Comparison of ENCODE assay signal across 2 cellular contexts in genomic region chr7:159209429-159209828, GRCh38.
TF ChIP-seq lines count a peak whose summit lies in the region.

No MANE protein-coding gene starts in this region.

TF ChIP-seq in K562, 482 proteins besides CTCF, POLR2A, EP300 and RAD21:
- TF ChIP-seq MITF (IDR thresholded peaks at IDR 0.05) (no peak), BCOR (IDR thresholded peaks at IDR 0.05) (no peak), CBFA2T3 (IDR thresholded peaks at IDR 0.05) (no peak), ESRRA (IDR thresholded peaks at IDR 0.05; ENCODE audit: borderline replicate concordance, low read depth) (0 out of 2 replicates have a peak, but pooled peaks have one; percentile 43), CCNT2 (IDR thresholded peaks at IDR 0.05; ENCODE audit: borderline replicate concordance, extremely low read depth, insufficient read length, low read depth, low read length) (no peak), AFF1 (IDR thresholded peaks at IDR 0.05; ENCODE audit: low read depth in 1 of 2, partially characterized antibody in 2 of 2) (no peak)

TF ChIP-seq in WTC11, 78 proteins besides CTCF, POLR2A, EP300 and RAD21 (continued from another document):
- TF ChIP-seq ZNF281 (CRISPR knock-in tag; IDR thresholded peaks at IDR 0.05), result no peak
- TF ChIP-seq NR1H2 (CRISPR knock-in tag; IDR thresholded peaks at IDR 0.05), result no peak
- no peak for TF ChIP-seq ZNF219 (CRISPR knock-in tag; IDR thresholded peaks at IDR 0.05; ENCODE audit: borderline replicate concordance)
- TF ChIP-seq ZSCAN18 (CRISPR knock-in tag; IDR thresholded peaks at IDR 0.05), result no peak
- TF ChIP-seq ZNF425 (CRISPR knock-in tag; conservative IDR thresholded peaks at IDR 0.05), result no peak
- no peak for TF ChIP-seq E2F1 (CRISPR knock-in tag; IDR thresholded peaks at IDR 0.05)
- no peak for TF ChIP-seq NR3C1 (CRISPR knock-in tag; conservative IDR thresholded peaks at IDR 0.05; ENCODE audit: low read depth)
- no peak for TF ChIP-seq SOX15 (CRISPR knock-in tag; IDR thresholded peaks at IDR 0.05)
- no peak for TF ChIP-seq ELF4 (CRISPR knock-in tag; IDR thresholded peaks at IDR 0.05; ENCODE audit: low read depth)
- TF ChIP-seq STAT6 (CRISPR knock-in tag; conservative IDR thresholded peaks at IDR 0.05; ENCODE audit: low read depth), result no peak
- no peak for TF ChIP-seq ATF2 (CRISPR knock-in tag; IDR thresholded peaks at IDR 0.05; ENCODE audit: borderline replicate concordance, low read depth)
- TF ChIP-seq MXD4 (CRISPR knock-in tag; IDR thresholded peaks at IDR 0.05; ENCODE audit: borderline replicate concordance), result no peak
- TF ChIP-seq JUN (CRISPR knock-in tag; IDR thresholded peaks at IDR 0.05), result no peak
TF ChIP-seq in WTC11: peak in this region for 0.
